In the genomic region with DNA sequence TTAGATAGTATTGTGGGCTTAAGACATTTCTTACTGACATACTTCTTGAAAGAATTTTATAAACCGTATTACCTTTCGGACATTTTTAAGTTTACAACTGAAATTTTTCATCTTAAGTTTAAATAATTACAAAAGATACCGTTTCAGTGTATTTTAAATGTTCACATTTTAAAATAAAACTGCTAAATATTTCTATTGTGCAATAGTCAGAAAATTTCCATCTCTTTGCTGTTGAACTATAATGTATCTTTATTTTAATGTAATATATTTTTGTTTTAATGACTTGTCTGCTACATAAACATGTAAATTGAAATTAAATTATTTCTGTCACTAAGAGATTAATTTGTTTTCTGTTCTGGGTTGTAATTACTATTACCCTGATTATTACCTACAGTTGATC, we compare ENCODE assay signal across 1 cellular context.
TF ChIP-seq lines count a peak whose summit lies in the region.

No MANE protein-coding gene starts in this region.

TF ChIP-seq in K562, 482 proteins besides CTCF, POLR2A, EP300 and RAD21 (continued from another document):
- TF ChIP-seq, protein P1, sequence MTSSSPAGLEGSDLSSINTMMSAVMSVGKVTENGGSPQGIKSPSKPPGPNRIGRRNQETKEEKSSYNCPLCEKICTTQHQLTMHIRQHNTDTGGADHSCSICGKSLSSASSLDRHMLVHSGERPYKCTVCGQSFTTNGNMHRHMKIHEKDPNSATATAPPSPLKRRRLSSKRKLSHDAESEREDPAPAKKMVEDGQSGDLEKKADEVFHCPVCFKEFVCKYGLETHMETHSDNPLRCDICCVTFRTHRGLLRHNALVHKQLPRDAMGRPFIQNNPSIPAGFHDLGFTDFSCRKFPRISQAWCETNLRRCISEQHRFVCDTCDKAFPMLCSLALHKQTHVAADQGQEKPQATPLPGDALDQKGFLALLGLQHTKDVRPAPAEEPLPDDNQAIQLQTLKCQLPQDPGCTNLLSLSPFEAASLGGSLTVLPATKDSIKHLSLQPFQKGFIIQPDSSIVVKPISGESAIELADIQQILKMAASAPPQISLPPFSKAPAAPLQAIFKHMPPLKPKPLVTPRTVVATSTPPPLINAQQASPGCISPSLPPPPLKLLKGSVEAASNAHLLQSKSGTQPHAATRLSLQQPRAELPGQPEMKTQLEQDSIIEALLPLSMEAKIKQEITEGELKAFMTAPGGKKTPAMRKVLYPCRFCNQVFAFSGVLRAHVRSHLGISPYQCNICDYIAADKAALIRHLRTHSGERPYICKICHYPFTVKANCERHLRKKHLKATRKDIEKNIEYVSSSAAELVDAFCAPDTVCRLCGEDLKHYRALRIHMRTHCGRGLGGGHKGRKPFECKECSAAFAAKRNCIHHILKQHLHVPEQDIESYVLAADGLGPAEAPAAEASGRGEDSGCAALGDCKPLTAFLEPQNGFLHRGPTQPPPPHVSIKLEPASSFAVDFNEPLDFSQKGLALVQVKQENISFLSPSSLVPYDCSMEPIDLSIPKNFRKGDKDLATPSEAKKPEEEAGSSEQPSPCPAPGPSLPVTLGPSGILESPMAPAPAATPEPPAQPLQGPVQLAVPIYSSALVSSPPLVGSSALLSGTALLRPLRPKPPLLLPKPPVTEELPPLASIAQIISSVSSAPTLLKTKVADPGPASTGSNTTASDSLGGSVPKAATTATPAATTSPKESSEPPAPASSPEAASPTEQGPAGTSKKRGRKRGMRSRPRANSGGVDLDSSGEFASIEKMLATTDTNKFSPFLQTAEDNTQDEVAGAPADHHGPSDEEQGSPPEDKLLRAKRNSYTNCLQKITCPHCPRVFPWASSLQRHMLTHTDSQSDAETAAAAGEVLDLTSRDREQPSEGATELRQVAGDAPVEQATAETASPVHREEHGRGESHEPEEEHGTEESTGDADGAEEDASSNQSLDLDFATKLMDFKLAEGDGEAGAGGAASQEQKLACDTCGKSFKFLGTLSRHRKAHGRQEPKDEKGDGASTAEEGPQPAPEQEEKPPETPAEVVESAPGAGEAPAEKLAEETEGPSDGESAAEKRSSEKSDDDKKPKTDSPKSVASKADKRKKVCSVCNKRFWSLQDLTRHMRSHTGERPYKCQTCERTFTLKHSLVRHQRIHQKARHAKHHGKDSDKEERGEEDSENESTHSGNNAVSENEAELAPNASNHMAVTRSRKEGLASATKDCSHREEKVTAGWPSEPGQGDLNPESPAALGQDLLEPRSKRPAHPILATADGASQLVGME (CRISPR knock-in tag; IDR thresholded peaks at IDR 0.05) = no peak
- TF ChIP-seq ZNF445 (CRISPR knock-in tag; IDR thresholded peaks at IDR 0.05; ENCODE audit: low read depth) = no peak
- TF ChIP-seq MYNN (IDR thresholded peaks at IDR 0.05) = no peak
- no peak for TF ChIP-seq MYNN (CRISPR knock-in tag; IDR thresholded peaks at IDR 0.05)
- TF ChIP-seq CREM (IDR thresholded peaks at IDR 0.05; ENCODE audit: low read depth) = no peak
TF ChIP-seq in K562: peak in this region for 2.
